35 cellular contexts compared by ENCODE assay signal in the genomic region with DNA sequence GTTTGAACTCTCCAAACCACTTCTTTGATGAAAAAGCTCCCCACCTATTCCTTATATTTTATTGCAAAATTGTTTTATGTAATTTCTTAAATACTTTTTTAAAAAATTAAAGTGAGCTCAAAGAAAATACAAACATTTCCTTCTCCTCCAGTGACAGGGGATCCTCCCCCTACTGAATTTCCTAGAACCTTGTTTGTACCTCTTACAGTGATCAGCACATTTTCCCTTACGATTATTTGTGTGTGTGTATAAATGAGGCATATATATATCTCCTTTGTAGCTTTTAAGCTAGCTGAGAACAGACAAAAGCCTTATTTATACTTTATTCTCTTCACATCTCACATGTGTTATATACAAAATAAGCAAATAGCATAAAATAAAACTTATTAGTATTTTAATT.
"Had no signal": no experiment of that assay in that cellular context is flagged by ENCODE, and none has a peak within 500 bp of the region (broad histone marks: within the 10 kb centered on the region; RNA-seq: fewer than 3 reads in every experiment).

No MANE protein-coding gene starts in this region.

- H3K4me1 Mint-ChIP-seq: brain, nephron progenitor cell had no signal

- FAIRE-seq: endometrium had no signal

- H3K27me3 Mint-ChIP-seq: activated CD4-positive, alpha-beta T cell treated with anti-CD3 and anti-CD28 coated beads, Interleukin-2, amount 10 ng/mL, durations not matched to agents 7 days and 5 days; activated naive CD8-positive, alpha-beta T cell; stimulated activated naive CD8-positive, alpha-beta T cell treated with anti-CD3 and anti-CD28 coated beads, Interleukin-15, Interleukin-2, amounts not matched to agents 100 ng/mL and 50 ng/mL, for 24 hours had no signal

- H3K27ac ChIP-seq: ascending aorta, cardiac muscle cell, colonic mucosa, epithelial cell of prostate, esophagus squamous epithelium, heart right ventricle, left lung, ovary, prostate gland, skin epidermis, thoracic aorta, uterus, WERI-Rb-1 had no signal

- H3K9me3 Mint-ChIP-seq: activated CD4-positive, alpha-beta memory T cell treated with anti-CD3 and anti-CD28 coated beads, Interleukin-2, amount 10 ng/mL, durations not matched to agents 7 days and 5 days; nephron progenitor cell; stimulated activated effector memory CD8-positive, alpha-beta T cell treated with anti-CD3 and anti-CD28 coated beads, Interleukin-12 subunit alpha, Interleukin-12 subunit beta, amount 100 ng/mL, for 72 hours had no signal

- H3K4me3 Mint-ChIP-seq: activated CD4-positive, alpha-beta memory T cell treated with anti-CD3 and anti-CD28 coated beads, Interleukin-2, amount 10 ng/mL, durations not matched to agents 7 days and 5 days; activated CD4-positive, alpha-beta T cell treated with anti-CD3 and anti-CD28 coated beads, Interleukin-2, amount 10 ng/mL, durations not matched to agents 7 days and 5 days; brain; nephron progenitor cell had no signal

- H3K9me3 ChIP-seq: colonic mucosa, esophagus squamous epithelium, left lung, ovary, prostate gland, thoracic aorta, uterus had no signal

- DNase-seq: activated CD4-positive, alpha-beta memory T cell treated with anti-CD3 and anti-CD28 coated beads, Interleukin-2, amount 10 ng/mL, durations not matched to agents 7 days and 5 days; activated CD4-positive, alpha-beta T cell treated with anti-CD3 and anti-CD28 coated beads, Interleukin-2, amount 10 ng/mL, durations not matched to agents 7 days and 5 days; activated CD4-positive, CD25-positive, alpha-beta regulatory T cell treated with anti-CD3 and anti-CD28 coated beads, Interleukin-2, amount 50 U/mL, for 72 hours; activated T-cell treated with anti-CD3 and anti-CD28 coated beads, Interleukin-2, amount 50 U/mL, for 48 hours; cerebellar nuclear complex; colonic mucosa; effector CD8-positive, alpha-beta T cell; esophagus squamous epithelium; foreskin melanocyte; heart right ventricle; kidney glomerular epithelial cell; left lung; mesendoderm; nephron progenitor cell; ovary; retina; stimulated activated CD4-positive, alpha-beta T cell treated with anti-CD3 and anti-CD28 coated beads, Interleukin-4, amount 100 ng/mL, for 24 hours; trophoblast cell; uterus; WERI-Rb-1 had no signal

- H3K4me3 ChIP-seq: ascending aorta, cardiac muscle cell, colonic mucosa, esophagus squamous epithelium, heart right ventricle, left lung, lung, ovary, prostate gland, skin epidermis, thoracic aorta, uterus had no signal

- H3K36me3 ChIP-seq: ascending aorta, cardiac muscle cell, colonic mucosa, esophagus squamous epithelium, heart right ventricle, left lung, ovary, prostate gland, thoracic aorta, uterus, WERI-Rb-1 had no signal

- H3K4me1 ChIP-seq: ascending aorta, colonic mucosa, esophagus squamous epithelium, prostate gland, uterus had no signal

- ATAC-seq: heart right ventricle, left lung, sciatic nerve had no signal

- H3K36me3 Mint-ChIP-seq: brain; stimulated activated effector memory CD8-positive, alpha-beta T cell treated with anti-CD3 and anti-CD28 coated beads, Interleukin-12 subunit alpha, Interleukin-12 subunit beta, amount 100 ng/mL, for 72 hours had no signal

- H3K27me3 ChIP-seq: ascending aorta, cardiac muscle cell, colonic mucosa, esophagus squamous epithelium, heart right ventricle, left lung, ovary, uterus had no signal

- H3K27ac Mint-ChIP-seq: activated CD4-positive, alpha-beta memory T cell treated with anti-CD3 and anti-CD28 coated beads, Interleukin-2, amount 10 ng/mL, durations not matched to agents 7 days and 5 days; activated CD4-positive, alpha-beta T cell treated with anti-CD3 and anti-CD28 coated beads, Interleukin-2, amount 10 ng/mL, durations not matched to agents 7 days and 5 days; activated T-helper 2 cell treated with anti-CD3 and anti-CD28 coated beads, Interferon-gamma antibody, Interleukin-2, Interleukin-4, amounts not matched to agents 10 μg/mL and 5 μg/mL and 100 μg/mL, durations not matched to agents 14 hours and 24 hours and 36 hours; brain; nephron progenitor cell; T-helper 2 cell treated with Interferon-gamma antibody and Interleukin-4, amounts not matched to agents 5 μg/mL and 100 μg/mL, for 36 hours had no signal
